In genomic region chr10:7388602-7389001, GRCh38 we compare ENCODE assay signal across 18 cellular contexts. TPM values are rescaled to one million over a fixed set of nuclear protein-coding genes. Genes with fewer than 3 reads are reported as not detected.
DNase-seq lines count a peak whose midpoint lies in the region; FAIRE-seq lines count a peak whose summit lies in the region.
"Had no signal": no experiment of that assay in that cellular context is flagged by ENCODE, and none has a peak within 500 bp of the region (broad histone marks: within the 10 kb centered on the region; RNA-seq: fewer than 3 reads in every experiment).

No MANE protein-coding gene starts in this region.

- no peaks in the 10 kb centered on the region for H3K36me3 ChIP-seq in CD4-positive, alpha-beta memory T cell (ENCODE audit: insufficient read depth, low read length)
- H3K36me3 ChIP-seq: esophagus muscularis mucosa, vagina had no signal

- H3K27me3 Mint-ChIP-seq in CD4-positive, alpha-beta memory T cell, result no peaks in the 10 kb centered on the region
- no peaks in the 10 kb centered on the region for H3K27me3 Mint-ChIP-seq in immature natural killer cell (ENCODE audit: low read depth in 3 of 3)

- FAIRE-seq in GM19239 (lab: Jason Lieb, UNC) (peak; percentile 14), HTR-8/SVneo (lab: Jason Lieb, UNC) (no peak)
- FAIRE-seq: colon, G401.6, GM18507 had no signal

- H3K4me3 Mint-ChIP-seq in CD4-positive, alpha-beta memory T cell, result peak overlapping the region in 7 of 8 donors; percentile 62 to 94 (median 85)
- H3K4me3 Mint-ChIP-seq in immature natural killer cell, result peak overlapping the region; percentile 59 to 73 (median 68)
- H3K4me3 Mint-ChIP-seq: neural crest cell had no signal

- peaks cover 37 to 61% (median 51%) of the 10 kb centered on the region in 4 donors for H3K4me1 Mint-ChIP-seq in CD4-positive, alpha-beta memory T cell
- H3K4me1 Mint-ChIP-seq in immature natural killer cell, result peaks cover 48 to 88% of the 10 kb centered on the region in 2 donors

- H3K27ac ChIP-seq in CD4-positive, alpha-beta memory T cell (ENCODE audit: low read depth, low read length), result no peak overlapping the region
- H3K27ac ChIP-seq: C4-2B, esophagus muscularis mucosa, GM23248, vagina had no signal

- peak; percentile 17 to 48 (median 25) for DNase-seq in CD4-positive, alpha-beta memory T cell
- DNase-seq in GM19239 (ENCODE audit: insufficient read length, low spot score) (no peak), immature natural killer cell (peak in 2 of 3 donors; percentile 18 to 36), COR-L47 (lab: John Stamatoyannopoulos, UW) (no peak), NCI-H774 (lab: John Stamatoyannopoulos, UW) (no peak), HTR-8/SVneo (ENCODE audit: insufficient read length, low spot score) (no peak)
- DNase-seq in activated CD8-positive, alpha-beta memory T cell treated with anti-CD3 and anti-CD28 coated beads, Interleukin-2, amount 50 U/mL, for 4 hours, result peak; percentile 22
- DNase-seq: amniotic stem cell, GM23248, left ventricle myocardium superior, NCI-H226 had no signal

- intact Hi-C loops in CD4-positive, alpha-beta memory T cell (cut with micrococcal nuclease), result loop anchor here (2.0 kb wide), 1 partner anchor 20 kb away; no protein-coding TSS in a partner anchor

- H3K36me3 Mint-ChIP-seq in CD4-positive, alpha-beta memory T cell, result peaks cover 0 to 3% of the 10 kb centered on the region in 2 donors
- H3K36me3 Mint-ChIP-seq in immature natural killer cell, result peaks cover 0 to 3% (median 0%) of the 10 kb centered on the region in 3 donors

- H3K27ac Mint-ChIP-seq in CD4-positive, alpha-beta memory T cell, result peak overlapping the region; percentile 83 to 97 (median 93)
- peak overlapping the region; percentile 31 to 95 (median 87) for H3K27ac Mint-ChIP-seq in immature natural killer cell

- CTCF ChIA-PET in CD4-positive, alpha-beta memory T cell (lab: Charles Lee; ENCODE audit: partially characterized antibody), result interaction anchor here (1.3 to 1.8 kb wide), 4 partner anchors 19 to 469 kb away, joined by 3 to 5 read pairs (median 4); no protein-coding TSS in a partner anchor

- no peaks in the 10 kb centered on the region for H3K27me3 ChIP-seq in CD4-positive, alpha-beta memory T cell (ENCODE audit: insufficient read depth, low read length)
- H3K27me3 ChIP-seq: esophagus muscularis mucosa, vagina had no signal

- no peak overlapping the region for H3K4me3 ChIP-seq in CD4-positive, alpha-beta memory T cell (ENCODE audit: low read length in 2 of 2)
- H3K4me3 ChIP-seq: esophagus muscularis mucosa, GM23248, vagina had no signal

- H3K9me3 ChIP-seq in CD4-positive, alpha-beta memory T cell (ENCODE audit: control insufficient read depth in 1 of 2, low read length in 2 of 2), result no peaks in the 10 kb centered on the region
- H3K9me3 ChIP-seq: esophagus muscularis mucosa, vagina had no signal

- peaks cover 32% of the 10 kb centered on the region for H3K4me1 ChIP-seq in CD4-positive, alpha-beta memory T cell (ENCODE audit: insufficient read depth, low read length)

- no peaks in the 10 kb centered on the region for H3K9me3 Mint-ChIP-seq in CD4-positive, alpha-beta memory T cell
- peaks cover 0 to 1% (median 0%) of the 10 kb centered on the region in 6 donors for H3K9me3 Mint-ChIP-seq in immature natural killer cell
- H3K9me3 Mint-ChIP-seq: neural crest cell had no signal

- POLR2A ChIA-PET in CD4-positive, alpha-beta memory T cell (lab: Charles Lee; ENCODE audit: partially characterized antibody), result interaction anchor here (1.1 to 1.9 kb wide), 2 partner anchors 22 to 129 kb away, joined by 4 to 6 read pairs; partner anchors contain the start of gene SFMBT2

RNA-seq across cellular contexts. Expression of gene SFMBT2, which starts 22.2 kb away (rescaled TPM):
- total RNA-seq in CD4-positive, alpha-beta memory T cell, result 10 to 100 TPM; 20.0 to 22.3 TPM
- 1 to 10 TPM; 1.7 to 3.3 TPM for polyA plus RNA-seq in CD4-positive, alpha-beta memory T cell
- polyA plus RNA-seq in immature natural killer cell, result 1 to 10 TPM; 1.5 to 9.8 (median 3.1) TPM
- polyA plus RNA-seq: GM23248 had no signal

Comparison
In these comparisons a context has a peak if more than half of its experiments do, and no peak if none do; other contexts are left out.
1. DNase-seq: peak in CD4-positive, alpha-beta memory T cell (5 of 5), activated CD8-positive, alpha-beta memory T cell treated with anti-CD3 and anti-CD28 coated beads, Interleukin-2, amount 50 U/mL, for 4 hours (single experiment) and immature natural killer cell (2 of 3); none in GM19239 (single experiment), COR-L47 (single experiment), NCI-H774 (single experiment) and HTR-8/SVneo (single experiment).